In the genomic region with DNA sequence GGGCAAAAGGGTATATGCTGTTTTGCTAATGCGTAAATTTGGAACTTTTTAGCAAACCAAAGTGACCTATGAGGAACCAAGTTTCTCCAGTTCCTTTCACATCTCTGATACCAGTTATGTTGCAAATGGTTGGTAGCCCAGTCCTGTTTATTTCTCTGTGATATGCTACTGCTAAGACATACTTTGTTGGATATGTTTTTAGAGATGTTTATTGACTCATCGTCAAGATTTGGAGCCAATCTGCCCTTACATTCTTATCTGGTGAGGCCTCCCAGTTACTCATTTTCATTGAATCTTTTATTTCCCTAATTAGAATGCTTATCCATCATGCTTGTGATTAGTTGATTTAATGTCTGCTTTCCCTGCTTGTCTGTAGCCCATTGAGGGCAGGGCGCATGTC, we compare ENCODE assay signal across 23 cellular contexts. TPM values are rescaled to one million over a fixed set of nuclear protein-coding genes. Genes with fewer than 3 reads are reported as not detected.
DNase-seq lines count a peak whose midpoint lies in the region; ATAC-seq and TF ChIP-seq lines count a peak whose summit lies in the region.
"Had no signal": no experiment of that assay in that cellular context is flagged by ENCODE, and none has a peak within 500 bp of the region (broad histone marks: within the 10 kb centered on the region; RNA-seq: fewer than 3 reads in every experiment).

No MANE protein-coding gene starts in this region.

- ATAC-seq in lower lobe of right lung (no peak), esophagus mucosa (no peak)
- ATAC-seq: Panc1, WTC11 had no signal

- intact Hi-C loops in lower lobe of right lung (cut with DNase I), result no loop called here

- no peaks in the 10 kb centered on the region for H3K9me3 ChIP-seq in lower lobe of right lung
- H3K9me3 ChIP-seq: prostate gland, vagina had no signal

- no peaks in the 10 kb centered on the region for H3K27me3 ChIP-seq in lower lobe of right lung (ENCODE audit: low read depth)
- H3K27me3 ChIP-seq: hepatocyte, vagina had no signal

- no peaks in the 10 kb centered on the region for H3K36me3 ChIP-seq in lower lobe of right lung
- H3K36me3 ChIP-seq: prostate gland, vagina had no signal

- no peak overlapping the region for H3K4me3 ChIP-seq in skeletal muscle cell (ENCODE audit: low read depth, low read length)
- no peak overlapping the region for H3K4me3 ChIP-seq in lower lobe of right lung
- H3K4me3 ChIP-seq: coronary artery, hepatocyte, prostate gland, SK-N-MC, vagina had no signal

- H3K27ac ChIP-seq in lower lobe of right lung, result no peak overlapping the region
- H3K27ac ChIP-seq: coronary artery, hepatocyte, prostate gland, SK-N-MC, vagina had no signal

- DNase-seq in EH (ENCODE audit: low read depth), result peak; percentile 65
- DNase-seq in NCI-H226, result peak; percentile 7
- DNase-seq in fibroblast of gingiva (ENCODE audit: low read depth), result peak; percentile 43
- DNase-seq in skeletal muscle cell (ENCODE audit: low read depth), result peak; percentile 7
- DNase-seq in lower lobe of right lung, result no peak
- no peak for DNase-seq in NCI-H526 (lab: John Stamatoyannopoulos, UW)
- DNase-seq: activated CD4-positive, alpha-beta T cell treated with anti-CD3 and anti-CD28 coated beads, Interleukin-2, amount 50 U/mL, for 4 hours; activated CD8-positive, alpha-beta memory T cell treated with anti-CD3 and anti-CD28 coated beads, Interleukin-2, amount 50 U/mL, for 48 hours; activated naive CD8-positive, alpha-beta T cell treated with anti-CD3 and anti-CD28 coated beads, Interleukin-2, amount 10 ng/mL, durations not matched to agents 7 days and 5 days; DMS79; endodermal cell; NCI-H2107; NCI-H510A; NK-92 treated with Interleukin-12 subunit alpha and Interleukin-12 subunit beta, amount 100 ng/mL, for 24 hours; stimulated activated CD4-positive, alpha-beta T cell treated with anti-CD3 and anti-CD28 coated beads, Interleukin-1b, Interleukin-23, amount 100 ng/mL, for 48 hours had no signal

- TF ChIP-seq CTCF in lower lobe of right lung (IDR thresholded peaks at IDR 0.05), result no peak

- H3K4me1 ChIP-seq in lower lobe of right lung, result no peaks in the 10 kb centered on the region
- H3K4me1 ChIP-seq: prostate gland, vagina had no signal

RNA-seq across cellular contexts. Expression of a gene that starts 58.9 kb away (rescaled TPM):
- total RNA-seq in lower lobe of right lung (1.8 TPM), esophagus mucosa (0.32 TPM)

Comparison
In these comparisons a context has a peak if more than half of its experiments do, and no peak if none do; other contexts are left out.
1. DNase-seq: peak in EH (single experiment), NCI-H226 (single experiment), fibroblast of gingiva (single experiment) and skeletal muscle cell (single experiment); none in lower lobe of right lung (single experiment) and NCI-H526 (0 of 2).